ENCODE assay signal across 7 cellular contexts in the genomic region with DNA sequence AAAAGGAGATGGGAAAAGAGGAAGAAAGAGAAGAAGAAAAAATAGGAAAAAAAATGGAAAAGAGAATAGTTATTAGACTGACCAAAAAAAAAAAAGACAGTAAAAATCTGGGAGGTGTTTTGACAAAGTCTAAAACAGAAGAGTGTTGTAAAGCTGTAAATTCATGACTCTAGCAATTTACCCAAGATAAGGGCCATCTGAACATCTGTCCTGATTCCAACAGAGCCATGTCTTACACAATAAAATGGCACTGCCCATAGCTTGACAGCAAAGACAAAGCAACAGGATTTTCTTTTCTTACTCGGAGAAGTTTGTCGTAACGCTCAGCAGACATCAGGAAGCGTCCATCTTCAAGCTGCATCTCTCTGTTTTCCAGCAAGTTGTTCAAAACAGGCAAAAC.
"Had no signal": no experiment of that assay in that cellular context is flagged by ENCODE, and none has a peak within 500 bp of the region (broad histone marks: within the 10 kb centered on the region; RNA-seq: fewer than 3 reads in every experiment).

No MANE protein-coding gene starts in this region.

- H3K27me3 Mint-ChIP-seq: IgD-negative memory B cell had no signal

- ATAC-seq: HepG2, K562 had no signal

- DNase-seq: IMR-90, KBM-7 had no signal

- H3K27ac Mint-ChIP-seq: IgD-negative memory B cell had no signal

- H3K4me3 ChIP-seq: K562 had no signal

- H3K9me3 Mint-ChIP-seq: IgD-negative memory B cell had no signal

- H3K4me3 Mint-ChIP-seq: IgD-negative memory B cell had no signal

- H3K27ac ChIP-seq: HL-60 had no signal

- FAIRE-seq: HepG2, HTR-8/SVneo, K562 had no signal
